Comparison of ENCODE assay signal across 23 cellular contexts in genomic region chr21:44903689-44904088, GRCh38. TPM values are rescaled to one million over a fixed set of nuclear protein-coding genes. Genes with fewer than 3 reads are reported as not detected.
DNase-seq lines count a peak whose midpoint lies in the region; ATAC-seq and TF ChIP-seq lines count a peak whose summit lies in the region.
"Had no signal": no experiment of that assay in that cellular context is flagged by ENCODE, and none has a peak within 500 bp of the region (broad histone marks: within the 10 kb centered on the region; RNA-seq: fewer than 3 reads in every experiment).

No MANE protein-coding gene starts in this region.

- no peaks in the 10 kb centered on the region for H3K9me3 ChIP-seq in lower lobe of right lung
- no peaks in the 10 kb centered on the region for H3K9me3 ChIP-seq in upper lobe of right lung
- H3K9me3 ChIP-seq: Caco-2, HAP-1 had no signal

- H3K4me1 ChIP-seq in lower lobe of right lung (peaks cover 35% of the 10 kb centered on the region), upper lobe of right lung (peaks cover 18% of the 10 kb centered on the region)
- H3K4me1 ChIP-seq: Caco-2, HAP-1 had no signal

- TF ChIP-seq CTCF in lower lobe of right lung (IDR thresholded peaks at IDR 0.05), result no peak
- no peak for TF ChIP-seq CTCF in upper lobe of right lung (IDR thresholded peaks at IDR 0.05)

- DNase-seq in Right ventricle myocardium superior, result peak; percentile 38
- DNase-seq in cardiac septum (ENCODE audit: low spot score), result no peak
- peak; percentile 15 for DNase-seq in left cardiac atrium
- peak; percentile 37 for DNase-seq in lower lobe of right lung
- DNase-seq in upper lobe of right lung, result no peak
- no peak for DNase-seq in COLO829 (ENCODE audit: low spot score)
- no peak for DNase-seq in activated CD8-positive, alpha-beta memory T cell treated with anti-CD3 and anti-CD28 coated beads for 24 hours
- DNase-seq: Caco-2, DMS 273 treated with DMSO at 0.1 percent for 48 hours, DND-41, NCI-H1092 treated with DMSO at 0.1 percent for 48 hours, NCI-H2029 treated with DMSO at 0.1 percent for 48 hours, NCI-H226, NCI-H510A treated with DMSO at 0.1 percent for 48 hours, NCI-H748 treated with DMSO at 0.1 percent for 48 hours, PC-9, RPMI8226, SIG-M5 had no signal

- intact Hi-C loops in Right ventricle myocardium superior (cut with DNase I) (no loop called here), cardiac septum (cut with DNase I) (no loop called here), left cardiac atrium (cut with DNase I) (no loop called here), lower lobe of right lung (cut with DNase I) (no loop called here), upper lobe of right lung (cut with DNase I) (no loop called here)

- H3K27me3 ChIP-seq in lower lobe of right lung (ENCODE audit: low read depth) (no peaks in the 10 kb centered on the region), upper lobe of right lung (no peaks in the 10 kb centered on the region)

- H3K27ac ChIP-seq in lower lobe of right lung, result no peak overlapping the region
- H3K27ac ChIP-seq in upper lobe of right lung, result peak overlapping the region; percentile 6
- H3K27ac ChIP-seq: HL-60, KMS-11, PC-9 had no signal

- ATAC-seq in Right ventricle myocardium superior (ENCODE audit: poor library complexity), result no peak
- no peak for ATAC-seq in left cardiac atrium
- ATAC-seq in lower lobe of right lung, result no peak
- no peak for ATAC-seq in upper lobe of right lung
- no peak for ATAC-seq in GM21381 (IDR thresholded peaks at IDR 0.05; ENCODE audit: unreplicated experiment)

- H3K36me3 ChIP-seq in lower lobe of right lung, result peaks cover 53% of the 10 kb centered on the region
- H3K36me3 ChIP-seq in upper lobe of right lung, result peaks cover 17% of the 10 kb centered on the region
- H3K36me3 ChIP-seq: HAP-1 had no signal

- no peak overlapping the region for H3K4me3 ChIP-seq in lower lobe of right lung
- H3K4me3 ChIP-seq in upper lobe of right lung, result no peak overlapping the region
- H3K4me3 ChIP-seq: HAP-1, PC-9 had no signal

RNA-seq across cellular contexts. Expression of gene ITGB2, which starts 17.0 kb away (rescaled TPM):
- 23.8 TPM for total RNA-seq in Right ventricle myocardium superior
- 11.5 TPM for total RNA-seq in cardiac septum
- 10 to 100 TPM; 31.5 to 70.7 TPM for total RNA-seq in left cardiac atrium
- 468 TPM for total RNA-seq in lower lobe of right lung
- 370 TPM for total RNA-seq in upper lobe of right lung
- total RNA-seq: HT-29 had no signal

RNA-seq across cellular contexts. Expression of gene PTTG1IP, which starts 30.2 kb away (rescaled TPM):
- 133 TPM for total RNA-seq in Right ventricle myocardium superior
- total RNA-seq in cardiac septum, result 194 TPM
- total RNA-seq in left cardiac atrium, result 100 to 1,000 TPM; 181 to 195 TPM
- 209 TPM for total RNA-seq in lower lobe of right lung
- 244 TPM for total RNA-seq in upper lobe of right lung

RNA-seq across cellular contexts. Expression of gene SLX9, which starts 36.1 kb away (rescaled TPM):
- total RNA-seq in Right ventricle myocardium superior (77.4 TPM), cardiac septum (35.8 TPM), left cardiac atrium (10 to 100 TPM; 26.1 to 28.6 TPM), lower lobe of right lung (15.7 TPM), upper lobe of right lung (22.8 TPM)

Comparison
In these comparisons a context has a peak if more than half of its experiments do, and no peak if none do; other contexts are left out.
1. DNase-seq: peak in Right ventricle myocardium superior (single experiment), left cardiac atrium (single experiment) and lower lobe of right lung (single experiment); none in cardiac septum (single experiment), upper lobe of right lung (single experiment), COLO829 (single experiment) and activated CD8-positive, alpha-beta memory T cell treated with anti-CD3 and anti-CD28 coated beads for 24 hours (single experiment).